In genomic region chr3:64667138-64667537, GRCh38 we compare ENCODE assay signal across 19 cellular contexts. TPM values are rescaled to one million over a fixed set of nuclear protein-coding genes. Genes with fewer than 3 reads are reported as not detected.
A peak's percentile ranks its signal among the peaks of the same experiment; 100 is the strongest.
DNase-seq lines count a peak whose midpoint lies in the region; ATAC-seq, FAIRE-seq and TF ChIP-seq lines count a peak whose summit lies in the region.
"Had no signal": no experiment of that assay in that cellular context is flagged by ENCODE, and none has a peak within 500 bp of the region (broad histone marks: within the 10 kb centered on the region; RNA-seq: fewer than 3 reads in every experiment).

No MANE protein-coding gene starts in this region.

- peaks cover 0 to 3% (median 1%) of the 10 kb centered on the region in 3 donors for H3K27me3 Mint-ChIP-seq in immature natural killer cell (ENCODE audit: low read depth in 3 of 3)
- H3K27me3 Mint-ChIP-seq: T-helper 17 cell had no signal

- no peaks in the 10 kb centered on the region for H4K20me1 ChIP-seq in PC-9 (ENCODE audit: insufficient read depth)

- no peak for ATAC-seq in HG02798 (IDR thresholded peaks at IDR 0.05; ENCODE audit: poor library complexity, unreplicated experiment)
- ATAC-seq: HepG2, T-helper 17 cell had no signal

- no peak overlapping the region for H2AFZ ChIP-seq in PC-9

- H3K27ac Mint-ChIP-seq in immature natural killer cell = no peak overlapping the region
- H3K27ac Mint-ChIP-seq: T-helper 17 cell had no signal

- H3F3A ChIP-seq in PC-9 (ENCODE audit: insufficient read depth, low read depth) = peaks cover 5% of the 10 kb centered on the region

- no peak overlapping the region for H3K4me3 Mint-ChIP-seq in immature natural killer cell
- H3K4me3 Mint-ChIP-seq: T-helper 17 cell had no signal

- H3K4me1 ChIP-seq in PC-9 (replicated peaks; ENCODE audit: insufficient read depth) = peaks cover 23% of the 10 kb centered on the region
- peaks cover 14 to 43% of the 10 kb centered on the region in 2 donors for H3K4me1 ChIP-seq in kidney (ENCODE audit: control insufficient read depth in 1 of 2, insufficient read depth in 1 of 2, low read depth in 1 of 2, low read length in 2 of 2)
- peaks cover 17 to 37% (median 18%) of the 10 kb centered on the region in 3 donors for H3K4me1 ChIP-seq in skeletal muscle tissue (ENCODE audit: control insufficient read depth in 3 of 3, insufficient read depth in 3 of 3, low read length in 3 of 3)

- peak overlapping the region in 1 of 2 donors; percentile 36 for H3K9ac ChIP-seq in kidney (ENCODE audit: low read length in 2 of 2)
- H3K9ac ChIP-seq in skeletal muscle tissue (ENCODE audit: low read depth in 1 of 3, low read length in 3 of 3) = peak overlapping the region in 1 of 3 donors; percentile 23

- TF ChIP-seq CTCF in PC-9 (conservative IDR thresholded peaks at IDR 0.05) (no peak), bronchial epithelial cell (IDR thresholded peaks at IDR 0.05; ENCODE audit: insufficient read depth, low read length, severe bottlenecking) (no peak), kidney (IDR thresholded peaks at IDR 0.05; ENCODE audit: borderline replicate concordance, extremely low read depth, insufficient read depth) (no peak)

- DNase-seq in PC-9 = no peak
- peak; percentile 35 for DNase-seq in bronchial epithelial cell (ENCODE audit: low read depth)
- no peak for DNase-seq in kidney
- no peak for DNase-seq in NOMO-1 treated with DMSO at 0.1 percent for 48 hours (lab: John Stamatoyannopoulos, UW; ENCODE audit: unreplicated experiment)
- no peak for DNase-seq in immature natural killer cell
- DNase-seq in stimulated activated CD4-positive, alpha-beta T cell treated with anti-CD3 and anti-CD28 coated beads, Interleukin-15, amount 100 ng/mL, for 24 hours = no peak
- DNase-seq: activated CD4-positive, CD25-positive, alpha-beta regulatory T cell; amniotic stem cell; Caco-2; islet precursor cell; MG63; SHP77 treated with DMSO at 0.1 percent for 48 hours; stimulated activated CD4-positive, alpha-beta T cell treated with anti-CD3 and anti-CD28 coated beads, Interleukin-2, amount 100 ng/mL, for 48 hours; T-helper 17 cell had no signal

- H3K36me3 Mint-ChIP-seq in immature natural killer cell = no peaks in the 10 kb centered on the region

- H3K9me3 ChIP-seq in PC-9 (ENCODE audit: insufficient read depth, low read depth) = no peaks in the 10 kb centered on the region
- H3K9me3 ChIP-seq in kidney (ENCODE audit: control insufficient read depth in 1 of 2, low read length in 2 of 2) = no peaks in the 10 kb centered on the region
- H3K9me3 ChIP-seq in skeletal muscle tissue (ENCODE audit: control insufficient read depth in 3 of 3, low read length in 3 of 3) = no peaks in the 10 kb centered on the region
- H3K9me3 ChIP-seq: Caco-2, MG63 had no signal

- BruUV-seq in PC-9 (replicated peaks; lab: Mats Ljungman, UMichigan) = no TSS peak

- no peaks in the 10 kb centered on the region for H3K9me2 ChIP-seq in PC-9 (ENCODE audit: insufficient read depth)

- FAIRE-seq in bronchial epithelial cell (lab: Jason Lieb, UNC) (no peak), kidney (lab: Jason Lieb, UNC) (peak; percentile 61)
- FAIRE-seq: colon, HepG2 had no signal

- H3K27me3 ChIP-seq in PC-9 (ENCODE audit: insufficient read depth, low read depth) = no peaks in the 10 kb centered on the region
- H3K27me3 ChIP-seq in bronchial epithelial cell (ENCODE audit: control insufficient read depth, insufficient read depth, low read length) = no peaks in the 10 kb centered on the region
- no peaks in the 10 kb centered on the region for H3K27me3 ChIP-seq in skeletal muscle tissue (ENCODE audit: control insufficient read depth in 3 of 3, insufficient read depth in 3 of 3, low read length in 3 of 3)
- H3K27me3 ChIP-seq: MG63 had no signal

- no peaks in the 10 kb centered on the region for H3K79me2 ChIP-seq in PC-9 (ENCODE audit: low read depth)

- H3K4me3 ChIP-seq in PC-9 = no peak overlapping the region
- H3K4me3 ChIP-seq in bronchial epithelial cell (ENCODE audit: low read depth, low read length) = no peak overlapping the region
- H3K4me3 ChIP-seq in kidney (ENCODE audit: low read length in 2 of 2) = peak overlapping the region in 1 of 2 donors; percentile 10
- peak overlapping the region in 1 of 3 donors; percentile 41 for H3K4me3 ChIP-seq in skeletal muscle tissue (ENCODE audit: low read length in 3 of 3)
- H3K4me3 ChIP-seq: MG63 had no signal

- H3K4me2 ChIP-seq in PC-9 = 0 out of 2 replicates have a peak overlapping the region, but pooled peaks have one; percentile 65

- intact Hi-C loops in PC-9 (cut with micrococcal nuclease; ENCODE audit: unreplicated experiment) (no loop called here), kidney (cut with DNase I) (no loop called here)

- CTCF ChIA-PET in PC-9 (lab: Charles Lee) = no interaction called here

- no peaks in the 10 kb centered on the region for H3K4me1 Mint-ChIP-seq in immature natural killer cell
- H3K4me1 Mint-ChIP-seq: T-helper 17 cell had no signal

- peaks cover 3 to 18% (median 6%) of the 10 kb centered on the region in 6 donors for H3K9me3 Mint-ChIP-seq in immature natural killer cell

- no peaks in the 10 kb centered on the region for H3K36me3 ChIP-seq in PC-9 (ENCODE audit: low read depth)
- no peaks in the 10 kb centered on the region for H3K36me3 ChIP-seq in bronchial epithelial cell (ENCODE audit: control insufficient read depth, insufficient read depth, low read length)
- H3K36me3 ChIP-seq in kidney (ENCODE audit: control insufficient read depth in 1 of 2, insufficient read depth in 2 of 2, low read length in 2 of 2) = no peaks in the 10 kb centered on the region
- H3K36me3 ChIP-seq in skeletal muscle tissue (ENCODE audit: control insufficient read depth in 3 of 3, insufficient read depth in 3 of 3, low read length in 3 of 3) = no peaks in the 10 kb centered on the region
- H3K36me3 ChIP-seq: MG63 had no signal

- POLR2A ChIA-PET in PC-9 (lab: Charles Lee; ENCODE audit: unreplicated experiment) = no interaction called here

- H3K27ac ChIP-seq in PC-9 = peak overlapping the region; percentile 77
- H3K27ac ChIP-seq in kidney (ENCODE audit: low read depth in 2 of 2, low read length in 2 of 2) = peak overlapping the region; percentile 74 to 85
- H3K27ac ChIP-seq in skeletal muscle tissue (ENCODE audit: low read depth, low read length) = peak overlapping the region; percentile 51

RNA-seq across cellular contexts. Expression of gene ADAMTS9, which starts 20.7 kb away (rescaled TPM):
- total RNA-seq in PC-9 (2021) = 1.2 and 4.5 TPM in 2 replicates
- total RNA-seq in bronchial epithelial cell = 0.26 and 0.77 TPM in 2 replicates
- 117 TPM for total RNA-seq in kidney
- 25.0 TPM for polyA plus RNA-seq in kidney (ENCODE audit: insufficient read depth, low read depth, low replicate concordance)
- 106 TPM for total RNA-seq in skeletal muscle tissue
- polyA plus RNA-seq in immature natural killer cell = not detected
- total RNA-seq: activated CD8-positive, alpha-beta memory T cell treated with anti-CD3 and anti-CD28 coated beads for 36 hours; T-helper 17 cell had no signal

Comparison
In these comparisons a context has a peak if more than half of its experiments do, and no peak if none do; other contexts are left out.
1. RNA of gene ADAMTS9, which starts 20.7 kb away (total RNA-seq): 117 TPM in kidney (single experiment) and 106 TPM in skeletal muscle tissue (single experiment); 1.2 to 4.5 TPM in PC-9 and 0.26 to 0.77 TPM in bronchial epithelial cell; every median in the first group is over 10 times any median in the second.
2. Peak in every context shown above with its lines, with median percentiles within 50 percentile points of each other: H3K27ac ChIP-seq.